Comparison of ENCODE assay signal across 9 cellular contexts in genomic region chr11:16184588-16184987, GRCh38.
DNase-seq lines count a peak whose midpoint lies in the region; ATAC-seq and TF ChIP-seq lines count a peak whose summit lies in the region.
"Had no signal": no experiment of that assay in that cellular context is flagged by ENCODE, and none has a peak within 500 bp of the region (broad histone marks: within the 10 kb centered on the region; RNA-seq: fewer than 3 reads in every experiment).

No MANE protein-coding gene starts in this region.

- peak overlapping the region in 3 of 5 experiments; percentile 48 to 80 (median 60) for H3K27ac Mint-ChIP-seq in brain
- no peak overlapping the region for H3K27ac Mint-ChIP-seq in stimulated activated memory B cell treated with anti-CD40 and anti-IgM and Interleukin-4, amounts not matched to agents 10 μg/mL and 1 μg/mL and 100 μg/mL, for 72 hours

- no peak overlapping the region for H3K27ac ChIP-seq in left lung
- H3K27ac ChIP-seq in gastroesophageal sphincter, result no peak overlapping the region

- peak; percentile 64 for ATAC-seq in left lung
- no peak for ATAC-seq in gastroesophageal sphincter
- ATAC-seq in stimulated activated memory B cell treated with anti-CD40 and anti-IgM and Interleukin-4, amounts not matched to agents 10 μg/mL and 1 μg/mL and 100 μg/mL, for 72 hours, result no peak

- intact Hi-C loops in left lung (cut with DNase I) (no loop called here), lower leg skin (cut with DNase I; ENCODE audit: low total_unique reads) (no loop called here)

- H3K36me3 Mint-ChIP-seq in brain, result peaks cover 5% of the 10 kb centered on the region
- H3K36me3 Mint-ChIP-seq in stimulated activated memory B cell treated with anti-CD40 and anti-IgM and Interleukin-4, amounts not matched to agents 10 μg/mL and 1 μg/mL and 100 μg/mL, for 72 hours, result no peaks in the 10 kb centered on the region

- WGBS in gastroesophageal sphincter (ENCODE audit: low coverage in 1 of 2), 2 donors, result 14 to 25% methylated on average over 1 of the region's 1 CpG
- WGBS in lower leg skin, 2 donors, result 32 to 42% methylated on average over 1 of the region's 1 CpG

- H3K27me3 ChIP-seq in MG63 (no peaks in the 10 kb centered on the region), left lung (no peaks in the 10 kb centered on the region), gastroesophageal sphincter (no peaks in the 10 kb centered on the region)

- TF ChIP-seq POLR2A in gastroesophageal sphincter (IDR thresholded peaks at IDR 0.05) (no peak), lower leg skin (IDR thresholded peaks at IDR 0.05) (no peak)

- H3K4me3 Mint-ChIP-seq in brain, result no peak overlapping the region
- no peak overlapping the region for H3K4me3 Mint-ChIP-seq in stimulated activated memory B cell treated with anti-CD40 and anti-IgM and Interleukin-4, amounts not matched to agents 10 μg/mL and 1 μg/mL and 100 μg/mL, for 72 hours

- TF ChIP-seq EP300 in gastroesophageal sphincter (IDR thresholded peaks at IDR 0.05), result no peak

- peak; percentile 22 for DNase-seq in AG20443 (ENCODE audit: low spot score)
- peak; percentile 55 for DNase-seq in MG63
- DNase-seq in left lung, result no peak
- DNase-seq in SW 1271 (lab: John Stamatoyannopoulos, UW), result no peak
- no peak for DNase-seq in lower leg skin (ENCODE audit: low spot score in 2 of 2)
- DNase-seq: NCI-H2107 had no signal

- H3K36me3 ChIP-seq in MG63, result no peaks in the 10 kb centered on the region
- H3K36me3 ChIP-seq in left lung, result no peaks in the 10 kb centered on the region
- H3K36me3 ChIP-seq in gastroesophageal sphincter, result no peaks in the 10 kb centered on the region

- H3K4me1 Mint-ChIP-seq in brain, result peaks cover 24% of the 10 kb centered on the region
- no peaks in the 10 kb centered on the region for H3K4me1 Mint-ChIP-seq in stimulated activated memory B cell treated with anti-CD40 and anti-IgM and Interleukin-4, amounts not matched to agents 10 μg/mL and 1 μg/mL and 100 μg/mL, for 72 hours

- no peaks in the 10 kb centered on the region for H3K9me3 Mint-ChIP-seq in brain
- H3K9me3 Mint-ChIP-seq in stimulated activated memory B cell treated with anti-CD40 and anti-IgM and Interleukin-4, amounts not matched to agents 10 μg/mL and 1 μg/mL and 100 μg/mL, for 72 hours, result peaks cover 5% of the 10 kb centered on the region

- no peak for TF ChIP-seq CTCF in brain (conservative IDR thresholded peaks at IDR 0.05)
- no peak for TF ChIP-seq CTCF in left lung (IDR thresholded peaks at IDR 0.05)
- no peak for TF ChIP-seq CTCF in gastroesophageal sphincter (IDR thresholded peaks at IDR 0.05)
- TF ChIP-seq CTCF in lower leg skin (IDR thresholded peaks at IDR 0.05), result no peak

- H3K9me3 ChIP-seq in MG63 (no peaks in the 10 kb centered on the region), left lung (no peaks in the 10 kb centered on the region), gastroesophageal sphincter (no peaks in the 10 kb centered on the region)

- H3K4me3 ChIP-seq in MG63, result no peak overlapping the region
- no peak overlapping the region for H3K4me3 ChIP-seq in left lung
- H3K4me3 ChIP-seq in gastroesophageal sphincter, result no peak overlapping the region
- no peak overlapping the region for H3K4me3 ChIP-seq in lower leg skin (ENCODE audit: low read depth, poor library complexity, severe bottlenecking)

- H3K27me3 Mint-ChIP-seq in brain, result peaks cover 4% of the 10 kb centered on the region
- no peaks in the 10 kb centered on the region for H3K27me3 Mint-ChIP-seq in stimulated activated memory B cell treated with anti-CD40 and anti-IgM and Interleukin-4, amounts not matched to agents 10 μg/mL and 1 μg/mL and 100 μg/mL, for 72 hours

- H3K4me1 ChIP-seq in left lung (no peaks in the 10 kb centered on the region), gastroesophageal sphincter (no peaks in the 10 kb centered on the region)

Comparison
In these comparisons a context has a peak if more than half of its experiments do, and no peak if none do; other contexts are left out.
1. DNase-seq: peak in AG20443 (single experiment) and MG63 (single experiment); none in left lung (0 of 2), SW 1271 (0 of 2) and lower leg skin (0 of 2).